8 cellular contexts compared by ENCODE assay signal in the genomic region with DNA sequence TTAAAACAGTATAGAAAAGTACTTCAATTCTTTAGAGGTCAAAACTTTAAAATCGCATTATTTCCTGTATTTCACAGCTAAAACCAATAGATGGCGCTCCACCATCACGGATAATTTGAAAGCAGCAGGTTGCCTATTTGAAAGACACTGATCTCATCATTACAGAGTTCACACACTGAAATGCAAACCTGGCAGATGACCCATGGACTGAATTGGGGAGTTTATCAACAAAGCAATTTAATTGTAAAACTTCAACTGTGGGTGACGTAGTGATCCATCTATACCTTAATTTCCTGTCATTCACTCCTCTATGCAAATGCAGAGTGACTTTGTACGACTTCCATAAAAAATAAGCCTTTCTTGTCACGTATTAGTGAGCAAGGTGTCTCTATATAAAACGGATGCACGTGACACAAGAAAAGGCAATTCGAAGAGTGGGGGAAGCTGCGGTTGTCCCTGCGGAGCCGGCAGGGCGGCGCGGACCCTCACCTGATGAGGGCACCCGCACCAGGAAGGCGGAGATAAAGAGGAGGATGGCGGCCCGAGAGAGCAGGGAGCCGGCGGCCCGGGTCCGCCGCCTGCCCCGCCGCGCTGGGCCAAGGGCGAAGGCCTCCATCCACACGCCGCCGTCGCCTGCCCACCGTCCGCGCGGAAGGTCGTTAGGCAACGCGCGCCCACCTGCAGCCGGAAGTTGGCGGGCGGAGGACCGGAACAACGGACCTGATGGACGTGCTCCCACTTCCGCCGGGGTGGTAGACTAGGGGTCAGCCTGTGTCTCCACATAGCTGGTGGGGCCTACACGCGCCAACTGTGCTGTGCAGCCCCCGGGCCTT. TPM values are rescaled to one million over a fixed set of nuclear protein-coding genes. Genes with fewer than 3 reads are reported as not detected.
DNase-seq lines count a peak whose midpoint lies in the region; ATAC-seq and TF ChIP-seq lines count a peak whose summit lies in the region.

A gene with protein sequence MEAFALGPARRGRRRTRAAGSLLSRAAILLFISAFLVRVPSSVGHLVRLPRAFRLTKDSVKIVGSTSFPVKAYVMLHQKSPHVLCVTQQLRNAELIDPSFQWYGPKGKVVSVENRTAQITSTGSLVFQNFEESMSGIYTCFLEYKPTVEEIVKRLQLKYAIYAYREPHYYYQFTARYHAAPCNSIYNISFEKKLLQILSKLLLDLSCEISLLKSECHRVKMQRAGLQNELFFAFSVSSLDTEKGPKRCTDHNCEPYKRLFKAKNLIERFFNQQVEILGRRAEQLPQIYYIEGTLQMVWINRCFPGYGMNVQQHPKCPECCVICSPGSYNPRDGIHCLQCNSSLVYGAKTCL (minus strand): TSS at position 668 of the 833 bp plus-strand sequence. CDS start 52 bp downstream, at position 616.

- H3K27ac Mint-ChIP-seq in activated CD4-positive, alpha-beta memory T cell treated with anti-CD3 and anti-CD28 coated beads for 36 hours, result peak within 1 kb of the TSS; percentile 62
- H3K27ac Mint-ChIP-seq in endodermal cell, result peak within 1 kb of the TSS; percentile 63
- peak within 1 kb of the TSS; percentile 90 for H3K27ac Mint-ChIP-seq in stimulated activated naive CD8-positive, alpha-beta T cell treated with anti-CD3 and anti-CD28 coated beads, Interleukin-15, Interleukin-2, amounts not matched to agents 100 ng/mL and 50 ng/mL, for 24 hours

- H3K4me3 ChIP-seq in endodermal cell (ENCODE audit: low read length) (no peak within 1 kb of the TSS), muscle layer of duodenum (ENCODE audit: low read depth in 1 of 2, low read length in 2 of 2) (peak within 1 kb of the TSS; percentile 65 to 78)

- POLR2A ChIA-PET in activated CD4-positive, alpha-beta memory T cell treated with anti-CD3 and anti-CD28 coated beads for 36 hours (lab: Charles Lee), result interaction anchor here (1.0 kb wide), 1 partner anchor 114 kb away, joined by 3 read pairs; no protein-coding TSS in a partner anchor

- intact Hi-C loops in activated CD4-positive, alpha-beta memory T cell treated with anti-CD3 and anti-CD28 coated beads for 36 hours (cut with micrococcal nuclease), result loop anchor here (1.0 to 10.0 kb wide), 12 partner anchors 23 to 1272 kb away; partner anchors contain the start of gene FIGNL1

- peaks cover 5% of the 10 kb centered on the region for H3K9me3 Mint-ChIP-seq in activated CD4-positive, alpha-beta memory T cell treated with anti-CD3 and anti-CD28 coated beads for 36 hours
- peaks cover 5% of the 10 kb centered on the region for H3K9me3 Mint-ChIP-seq in endodermal cell
- no peaks in the 10 kb centered on the region for H3K9me3 Mint-ChIP-seq in stimulated activated naive CD8-positive, alpha-beta T cell treated with anti-CD3 and anti-CD28 coated beads, Interleukin-15, Interleukin-2, amounts not matched to agents 100 ng/mL and 50 ng/mL, for 24 hours

- peak; percentile 77 for ATAC-seq in GM18867 (IDR thresholded peaks at IDR 0.05; ENCODE audit: unreplicated experiment)
- ATAC-seq in HG03066 (IDR thresholded peaks at IDR 0.05; ENCODE audit: low read depth, unreplicated experiment), result peak; percentile 64

- H3K36me3 ChIP-seq in endodermal cell (ENCODE audit: control insufficient read depth, insufficient read depth, low read length) (no peaks in the 10 kb centered on the region), muscle layer of duodenum (ENCODE audit: control insufficient read depth in 1 of 2, insufficient read depth in 2 of 2, low read length in 2 of 2) (no peaks in the 10 kb centered on the region)

- WGBS in endodermal cell (ENCODE audit: insufficient coverage in 1 of 2, insufficient read length in 1 of 2), 2 experiments, result 84 to 87% methylated on average over 46 to 51 of the region's 51 CpGs

- H3K4me1 ChIP-seq in endodermal cell (ENCODE audit: control insufficient read depth, insufficient read depth, low read length), result no peaks in the 10 kb centered on the region
- H3K4me1 ChIP-seq in muscle layer of duodenum (ENCODE audit: control insufficient read depth in 1 of 2, insufficient read depth in 2 of 2, low read length in 2 of 2), result peaks cover 0 to 6% of the 10 kb centered on the region in 2 donors

- no peaks in the 10 kb centered on the region for H3K36me3 Mint-ChIP-seq in activated CD4-positive, alpha-beta memory T cell treated with anti-CD3 and anti-CD28 coated beads for 36 hours
- no peaks in the 10 kb centered on the region for H3K36me3 Mint-ChIP-seq in endodermal cell (ENCODE audit: low read depth)
- no peaks in the 10 kb centered on the region for H3K36me3 Mint-ChIP-seq in stimulated activated naive CD8-positive, alpha-beta T cell treated with anti-CD3 and anti-CD28 coated beads, Interleukin-15, Interleukin-2, amounts not matched to agents 100 ng/mL and 50 ng/mL, for 24 hours (ENCODE audit: low read depth)

- peak within 1 kb of the TSS; percentile 75 for H3K4me3 Mint-ChIP-seq in activated CD4-positive, alpha-beta memory T cell treated with anti-CD3 and anti-CD28 coated beads for 36 hours
- H3K4me3 Mint-ChIP-seq in endodermal cell, result peak within 1 kb of the TSS; percentile 67
- H3K4me3 Mint-ChIP-seq in stimulated activated naive CD8-positive, alpha-beta T cell treated with anti-CD3 and anti-CD28 coated beads, Interleukin-15, Interleukin-2, amounts not matched to agents 100 ng/mL and 50 ng/mL, for 24 hours, result peak within 1 kb of the TSS; percentile 89

- H3K27ac ChIP-seq in endodermal cell (ENCODE audit: low read depth, low read length) (no peak within 1 kb of the TSS), muscle layer of duodenum (ENCODE audit: low read length) (no peak within 1 kb of the TSS)

- H3K4me1 Mint-ChIP-seq in activated CD4-positive, alpha-beta memory T cell treated with anti-CD3 and anti-CD28 coated beads for 36 hours (ENCODE audit: low read depth), result peaks cover 8% of the 10 kb centered on the region
- H3K4me1 Mint-ChIP-seq in endodermal cell, result peaks cover 3% of the 10 kb centered on the region
- peaks cover 15% of the 10 kb centered on the region for H3K4me1 Mint-ChIP-seq in stimulated activated naive CD8-positive, alpha-beta T cell treated with anti-CD3 and anti-CD28 coated beads, Interleukin-15, Interleukin-2, amounts not matched to agents 100 ng/mL and 50 ng/mL, for 24 hours (ENCODE audit: low read depth)

- no peak within 1 kb of the TSS for H3K9ac ChIP-seq in endodermal cell (ENCODE audit: extremely low read depth, low read length, poor library complexity, severe bottlenecking)

- no peaks in the 10 kb centered on the region for H3K9me3 ChIP-seq in endodermal cell (ENCODE audit: control insufficient read depth, low read length)
- no peaks in the 10 kb centered on the region for H3K9me3 ChIP-seq in muscle layer of duodenum (ENCODE audit: control insufficient read depth in 1 of 2, low read length in 2 of 2)

- no peak for DNase-seq in AG09319 (ENCODE audit: extremely low read depth, low read depth)
- DNase-seq in NCI-H345 treated with DMSO at 0.1 percent for 48 hours (lab: John Stamatoyannopoulos, UW; ENCODE audit: unreplicated experiment), result peak; percentile 67
- peak; percentile 59 for DNase-seq in activated CD4-positive, alpha-beta memory T cell treated with anti-CD3 and anti-CD28 coated beads for 36 hours
- peak; percentile 70 for DNase-seq in endodermal cell

- no peaks in the 10 kb centered on the region for H3K27me3 Mint-ChIP-seq in activated CD4-positive, alpha-beta memory T cell treated with anti-CD3 and anti-CD28 coated beads for 36 hours
- peaks cover 33% of the 10 kb centered on the region for H3K27me3 Mint-ChIP-seq in endodermal cell (ENCODE audit: insufficient read depth)
- no peaks in the 10 kb centered on the region for H3K27me3 Mint-ChIP-seq in stimulated activated naive CD8-positive, alpha-beta T cell treated with anti-CD3 and anti-CD28 coated beads, Interleukin-15, Interleukin-2, amounts not matched to agents 100 ng/mL and 50 ng/mL, for 24 hours

- H3K27me3 ChIP-seq in endodermal cell (ENCODE audit: control insufficient read depth, insufficient read depth, low read length, poor library complexity, severe bottlenecking), result no peaks in the 10 kb centered on the region
- H3K27me3 ChIP-seq in muscle layer of duodenum (ENCODE audit: low read depth, low read length), result no peaks in the 10 kb centered on the region

- peak; percentile 69 for TF ChIP-seq CTCF in AG09319 (IDR thresholded peaks at IDR 0.05; ENCODE audit: low read depth, low read length)
- peak; percentile 92 for TF ChIP-seq CTCF in endodermal cell (conservative IDR thresholded peaks at IDR 0.05)

- CTCF ChIA-PET in activated CD4-positive, alpha-beta memory T cell treated with anti-CD3 and anti-CD28 coated beads for 36 hours (lab: Charles Lee), result interaction anchor here (0.6 to 3.2 kb wide), 52 partner anchors 9 to 1070 kb away, joined by 3 to 46 read pairs (median 4); partner anchors contain the start of gene FIGNL1

RNA-seq across cellular contexts. Expression of the gene that starts here (rescaled TPM):
- not detected for total RNA-seq in activated CD4-positive, alpha-beta memory T cell treated with anti-CD3 and anti-CD28 coated beads for 36 hours
- total RNA-seq in endodermal cell, result not detected
- not detected for polyA plus RNA-seq in endodermal cell (2013, experiment 1 of 2)
- polyA plus RNA-seq in endodermal cell (2013, experiment 2 of 2), result not detected

Comparison
In these comparisons a context has a peak if more than half of its experiments do, and no peak if none do; other contexts are left out.
1. Peak in DNase-seq in activated CD4-positive, alpha-beta memory T cell treated with anti-CD3 and anti-CD28 coated beads for 36 hours; RNA of the gene not detected or under 1 TPM.
2. Peak in DNase-seq in endodermal cell; RNA of the gene not detected or under 1 TPM.